Comparison of ENCODE assay signal across 11 cellular contexts in genomic region chr1:226692868-226693267, GRCh38. TPM values are rescaled to one million over a fixed set of nuclear protein-coding genes. Genes with fewer than 3 reads are reported as not detected.
DNase-seq lines count a peak whose midpoint lies in the region; ATAC-seq lines count a peak whose summit lies in the region.
"Had no signal": no experiment of that assay in that cellular context is flagged by ENCODE, and none has a peak within 500 bp of the region (broad histone marks: within the 10 kb centered on the region; RNA-seq: fewer than 3 reads in every experiment).

No MANE protein-coding gene starts in this region.

- ATAC-seq in stimulated activated naive CD8-positive, alpha-beta T cell treated with anti-CD3 and anti-CD28 coated beads, Interleukin-15, Interleukin-2, amounts not matched to agents 100 U/mL and 50 U/mL, for 24 hours = no peak
- ATAC-seq in natural killer cell treated with Interleukin-12 subunit alpha and Interleukin-12 subunit beta and Interleukin-15 and Interleukin-18, amount 100 ng/mL, for 72 hours = no peak
- no peak for ATAC-seq in GM18519 (IDR thresholded peaks at IDR 0.05; ENCODE audit: low FRiP score, unreplicated experiment)
- ATAC-seq in HG03095 (IDR thresholded peaks at IDR 0.05; ENCODE audit: unreplicated experiment) = no peak

- H3K27ac ChIP-seq in cingulate gyrus (ENCODE audit: low read depth, low read length) = peak overlapping the region; percentile 56
- H3K27ac ChIP-seq: BLaER1 treated with 17β-estradiol and CSF1 and Interleukin-3, amounts not matched to agents 10 nM and 100 nM had no signal

- peak overlapping the region; percentile 98 for H3K27ac Mint-ChIP-seq in stimulated activated naive CD8-positive, alpha-beta T cell treated with anti-CD3 and anti-CD28 coated beads, Interleukin-15, Interleukin-2, amounts not matched to agents 100 ng/mL and 50 ng/mL, for 24 hours
- H3K27ac Mint-ChIP-seq in natural killer cell treated with Interleukin-12 subunit alpha and Interleukin-12 subunit beta and Interleukin-15 and Interleukin-18, amount 100 ng/mL, for 72 hours = peak overlapping the region; percentile 77 to 87

- H3K36me3 Mint-ChIP-seq in stimulated activated naive CD8-positive, alpha-beta T cell treated with anti-CD3 and anti-CD28 coated beads, Interleukin-15, Interleukin-2, amounts not matched to agents 100 ng/mL and 50 ng/mL, for 24 hours (ENCODE audit: low read depth) = peaks cover 37% of the 10 kb centered on the region
- no peaks in the 10 kb centered on the region for H3K36me3 Mint-ChIP-seq in natural killer cell treated with Interleukin-12 subunit alpha and Interleukin-12 subunit beta and Interleukin-15 and Interleukin-18, amount 100 ng/mL, for 72 hours

- H3K4me1 Mint-ChIP-seq in stimulated activated naive CD8-positive, alpha-beta T cell treated with anti-CD3 and anti-CD28 coated beads, Interleukin-15, Interleukin-2, amounts not matched to agents 100 ng/mL and 50 ng/mL, for 24 hours (ENCODE audit: low read depth) = peaks cover 99% of the 10 kb centered on the region
- peaks cover 67 to 68% of the 10 kb centered on the region in 2 donors for H3K4me1 Mint-ChIP-seq in natural killer cell treated with Interleukin-12 subunit alpha and Interleukin-12 subunit beta and Interleukin-15 and Interleukin-18, amount 100 ng/mL, for 72 hours (ENCODE audit: low read depth in 2 of 2)

- no peaks in the 10 kb centered on the region for H3K9me3 Mint-ChIP-seq in stimulated activated naive CD8-positive, alpha-beta T cell treated with anti-CD3 and anti-CD28 coated beads, Interleukin-15, Interleukin-2, amounts not matched to agents 100 ng/mL and 50 ng/mL, for 24 hours
- no peaks in the 10 kb centered on the region for H3K9me3 Mint-ChIP-seq in natural killer cell treated with Interleukin-12 subunit alpha and Interleukin-12 subunit beta and Interleukin-15 and Interleukin-18, amount 100 ng/mL, for 72 hours

- H3K27me3 Mint-ChIP-seq in stimulated activated naive CD8-positive, alpha-beta T cell treated with anti-CD3 and anti-CD28 coated beads, Interleukin-15, Interleukin-2, amounts not matched to agents 100 ng/mL and 50 ng/mL, for 24 hours = no peaks in the 10 kb centered on the region
- H3K27me3 Mint-ChIP-seq in natural killer cell treated with Interleukin-12 subunit alpha and Interleukin-12 subunit beta and Interleukin-15 and Interleukin-18, amount 100 ng/mL, for 72 hours = no peaks in the 10 kb centered on the region

- no peak overlapping the region for H3K4me3 Mint-ChIP-seq in stimulated activated naive CD8-positive, alpha-beta T cell treated with anti-CD3 and anti-CD28 coated beads, Interleukin-15, Interleukin-2, amounts not matched to agents 100 ng/mL and 50 ng/mL, for 24 hours
- H3K4me3 Mint-ChIP-seq in natural killer cell treated with Interleukin-12 subunit alpha and Interleukin-12 subunit beta and Interleukin-15 and Interleukin-18, amount 100 ng/mL, for 72 hours = no peak overlapping the region

- no peak for DNase-seq in stimulated activated naive CD8-positive, alpha-beta T cell treated with anti-CD3 and anti-CD28 coated beads, Interleukin-15, Interleukin-2, amounts not matched to agents 100 U/mL and 50 U/mL, for 24 hours
- no peak for DNase-seq in natural killer cell treated with Interleukin-12 subunit alpha and Interleukin-12 subunit beta and Interleukin-15 and Interleukin-18, amount 100 ng/mL, for 72 hours (ENCODE audit: low spot score)
- DNase-seq in SW480 (ENCODE audit: low spot score) (no peak), NCI-H526 treated with DMSO at 0.1 percent for 48 hours (lab: John Stamatoyannopoulos, UW) (no peak)
- DNase-seq: NCI-H446, RPMI8226 had no signal

RNA-seq across cellular contexts. Expression of gene ITPKB, which starts 46.2 kb away (rescaled TPM):
- total RNA-seq in natural killer cell treated with Interleukin-12 subunit alpha and Interleukin-12 subunit beta and Interleukin-15 and Interleukin-18, amount 100 ng/mL, for 72 hours = 10 to 100 TPM; 27.2 to 35.2 TPM
